9 cellular contexts compared by ENCODE assay signal in genomic region chr10:48551796-48552591, GRCh38. TPM values are rescaled to one million over a fixed set of nuclear protein-coding genes. Genes with fewer than 3 reads are reported as not detected.
A peak's percentile ranks its signal among the peaks of the same experiment; 100 is the strongest.
DNase-seq lines count a peak whose midpoint lies in the region; ATAC-seq and TF ChIP-seq lines count a peak whose summit lies in the region.
"Had no signal": no experiment of that assay in that cellular context is flagged by ENCODE, and none has a peak within 500 bp of the region (broad histone marks: within the 10 kb centered on the region; RNA-seq: fewer than 3 reads in every experiment).

No MANE protein-coding gene starts in this region.

- intact Hi-C loops in activated CD4-positive, alpha-beta memory T cell treated with anti-CD3 and anti-CD28 coated beads for 36 hours (cut with micrococcal nuclease), result loop anchor here (1.0 kb wide), 1 partner anchor 104 kb away; no protein-coding TSS in a partner anchor

- no peak overlapping the region for H2AFZ ChIP-seq in parathyroid adenoma

- TF ChIP-seq CTCF in GM12865 (IDR thresholded peaks at IDR 0.05; ENCODE audit: insufficient read depth, low read depth, low read length, missing control alignments) (peak; percentile 67), parathyroid adenoma (IDR thresholded peaks at IDR 0.05) (peak; percentile 73)

- DNase-seq in AG08395 (ENCODE audit: low spot score), result peak; percentile 69
- DNase-seq in GM12865 (ENCODE audit: low read depth), result peak; percentile 54
- DNase-seq in NCI-H146 (lab: John Stamatoyannopoulos, UW), result peak; percentile 46
- DNase-seq in activated CD4-positive, alpha-beta memory T cell treated with anti-CD3 and anti-CD28 coated beads for 36 hours, result peak; percentile 22
- DNase-seq in glomerular endothelial cell (ENCODE audit: extremely low read depth, low read depth, low spot score), result peak; percentile 36
- DNase-seq in effector CD4-positive, alpha-beta T cell, result no peak

- no peaks in the 10 kb centered on the region for H3K4me1 ChIP-seq in parathyroid adenoma

- H3K27me3 Mint-ChIP-seq in activated CD4-positive, alpha-beta memory T cell treated with anti-CD3 and anti-CD28 coated beads for 36 hours, result no peaks in the 10 kb centered on the region

- H3K9me3 ChIP-seq in parathyroid adenoma (ENCODE audit: control insufficient read depth, low read length), result no peaks in the 10 kb centered on the region

- no peak for TF ChIP-seq POLR2A in GM18505 (IDR thresholded peaks at IDR 0.05; ENCODE audit: borderline replicate concordance, extremely low read depth, insufficient read depth, insufficient read length)

- H3K27me3 ChIP-seq in parathyroid adenoma (ENCODE audit: control insufficient read depth, insufficient read depth, low read length), result no peaks in the 10 kb centered on the region

- no peak overlapping the region for H3K4me3 ChIP-seq in GM12865 (ENCODE audit: low read depth, low read length)
- H3K4me3 ChIP-seq in parathyroid adenoma (ENCODE audit: low read depth, low read length), result no peak overlapping the region

- CTCF ChIA-PET in activated CD4-positive, alpha-beta memory T cell treated with anti-CD3 and anti-CD28 coated beads for 36 hours (lab: Charles Lee), result interaction anchor here (1.0 to 10.3 kb wide), 6 partner anchors 32 to 189 kb away, joined by 3 to 119 read pairs (median 4); partner anchors contain the start of gene ARHGAP22

- no peaks in the 10 kb centered on the region for H3K4me1 Mint-ChIP-seq in activated CD4-positive, alpha-beta memory T cell treated with anti-CD3 and anti-CD28 coated beads for 36 hours (ENCODE audit: low read depth)

- H3K79me2 ChIP-seq in parathyroid adenoma, result no peaks in the 10 kb centered on the region

- H3K9me3 Mint-ChIP-seq in activated CD4-positive, alpha-beta memory T cell treated with anti-CD3 and anti-CD28 coated beads for 36 hours, result no peaks in the 10 kb centered on the region

- no peak overlapping the region for H3K27ac Mint-ChIP-seq in activated CD4-positive, alpha-beta memory T cell treated with anti-CD3 and anti-CD28 coated beads for 36 hours

- no peak overlapping the region for H3K4me3 Mint-ChIP-seq in activated CD4-positive, alpha-beta memory T cell treated with anti-CD3 and anti-CD28 coated beads for 36 hours

- H3K36me3 ChIP-seq in parathyroid adenoma (ENCODE audit: control insufficient read depth, insufficient read depth, low read length), result no peaks in the 10 kb centered on the region

- no peak for ATAC-seq in GM18505 (IDR thresholded peaks at IDR 0.05; ENCODE audit: unreplicated experiment)

- POLR2A ChIA-PET in activated CD4-positive, alpha-beta memory T cell treated with anti-CD3 and anti-CD28 coated beads for 36 hours (lab: Charles Lee), result no interaction called here

- no peak overlapping the region for H3K27ac ChIP-seq in parathyroid adenoma
- H3K27ac ChIP-seq: epithelial cell of prostate had no signal

- H3K4me2 ChIP-seq in parathyroid adenoma (ENCODE audit: low read length), result no peak overlapping the region

- no peaks in the 10 kb centered on the region for H3K36me3 Mint-ChIP-seq in activated CD4-positive, alpha-beta memory T cell treated with anti-CD3 and anti-CD28 coated beads for 36 hours

- H3K9ac ChIP-seq in parathyroid adenoma, result no peak overlapping the region

RNA-seq across cellular contexts. Expression of gene ARHGAP22, which starts 52.9 kb away (rescaled TPM):
- total RNA-seq in activated CD4-positive, alpha-beta memory T cell treated with anti-CD3 and anti-CD28 coated beads for 36 hours, result not detected
- total RNA-seq in glomerular endothelial cell, result 64.5 and 65.8 TPM in 2 replicates

Comparison
In these comparisons a context has a peak if more than half of its experiments do, and no peak if none do; other contexts are left out.
1. RNA of gene ARHGAP22, which starts 52.9 kb away (total RNA-seq): 64.5 to 65.8 TPM in glomerular endothelial cell; not detected in activated CD4-positive, alpha-beta memory T cell treated with anti-CD3 and anti-CD28 coated beads for 36 hours; every median in the first group is over 10 times any median in the second.